In genomic region chr4:176054942-176055341, GRCh38 we compare ENCODE assay signal across 9 cellular contexts. TPM values are rescaled to one million over a fixed set of nuclear protein-coding genes. Genes with fewer than 3 reads are reported as not detected.
A peak's percentile ranks its signal among the peaks of the same experiment; 100 is the strongest.
DNase-seq lines count a peak whose midpoint lies in the region; TF ChIP-seq lines count a peak whose summit lies in the region.
"Had no signal": no experiment of that assay in that cellular context is flagged by ENCODE, and none has a peak within 500 bp of the region (broad histone marks: within the 10 kb centered on the region; RNA-seq: fewer than 3 reads in every experiment).

No MANE protein-coding gene starts in this region.

- DNase-seq in GM12864 (ENCODE audit: low read depth) (no peak), M059J (ENCODE audit: low read depth) (peak; percentile 7), endodermal cell (no peak), renal cortical epithelial cell (ENCODE audit: low read depth) (peak; percentile 14), NCI-H748 treated with DMSO at 0.1 percent for 48 hours (lab: John Stamatoyannopoulos, UW) (no peak), esophagus squamous epithelium (lab: John Stamatoyannopoulos, UW) (no peak)
- DNase-seq in stimulated activated CD4-positive, alpha-beta T cell treated with anti-CD3 and anti-CD28 coated beads, Interleukin-1b, Interleukin-23, amount 100 ng/mL, for 48 hours = no peak
- DNase-seq: activated CD8-positive, alpha-beta memory T cell treated with anti-CD3 and anti-CD28 coated beads, Interleukin-2, amount 50 U/mL, for 48 hours; aorta had no signal

- intact Hi-C loops in esophagus squamous epithelium (cut with DNase I) = no loop called here

- H3K4me3 ChIP-seq in GM12864 (ENCODE audit: low read depth, low read length) = no peak overlapping the region
- H3K4me3 ChIP-seq in endodermal cell (ENCODE audit: low read length) = no peak overlapping the region
- no peak overlapping the region for H3K4me3 ChIP-seq in esophagus squamous epithelium

- H3K4me3 Mint-ChIP-seq in endodermal cell = no peak overlapping the region

- H3K9me3 ChIP-seq in endodermal cell (ENCODE audit: control insufficient read depth, low read length) = no peaks in the 10 kb centered on the region
- no peaks in the 10 kb centered on the region for H3K9me3 ChIP-seq in esophagus squamous epithelium

- no peak overlapping the region for H3K27ac ChIP-seq in endodermal cell (ENCODE audit: low read depth, low read length)
- no peak overlapping the region for H3K27ac ChIP-seq in esophagus squamous epithelium

- H3K27me3 Mint-ChIP-seq in endodermal cell (ENCODE audit: insufficient read depth) = no peaks in the 10 kb centered on the region

- H3K36me3 Mint-ChIP-seq in endodermal cell (ENCODE audit: low read depth) = no peaks in the 10 kb centered on the region

- peak; percentile 38 for TF ChIP-seq CTCF in GM12864 (IDR thresholded peaks at IDR 0.05; ENCODE audit: low read depth, low read length, missing control alignments)
- TF ChIP-seq CTCF in endodermal cell (conservative IDR thresholded peaks at IDR 0.05) = peak; percentile 59
- no peak for TF ChIP-seq CTCF in esophagus squamous epithelium (IDR thresholded peaks at IDR 0.05)

- no peaks in the 10 kb centered on the region for H3K4me1 ChIP-seq in endodermal cell (ENCODE audit: control insufficient read depth, insufficient read depth, low read length)
- H3K4me1 ChIP-seq in esophagus squamous epithelium = no peaks in the 10 kb centered on the region

- no peak overlapping the region for H3K27ac Mint-ChIP-seq in endodermal cell

- no peak overlapping the region for H3K9ac ChIP-seq in endodermal cell (ENCODE audit: extremely low read depth, low read length, poor library complexity, severe bottlenecking)

- WGBS in endodermal cell (ENCODE audit: insufficient coverage in 1 of 2, insufficient read length in 1 of 2), 2 experiments = no CpG with 5 or more reads among the region's 2 CpGs
- WGBS in esophagus squamous epithelium, 2 donors = 40 to 69% methylated on average over 2 of the region's 2 CpGs

- H3K36me3 ChIP-seq in endodermal cell (ENCODE audit: control insufficient read depth, insufficient read depth, low read length) (no peaks in the 10 kb centered on the region), esophagus squamous epithelium (no peaks in the 10 kb centered on the region)

- no peak for TF ChIP-seq POLR2A in esophagus squamous epithelium (IDR thresholded peaks at IDR 0.05)

- peaks cover 1% of the 10 kb centered on the region for H3K9me3 Mint-ChIP-seq in endodermal cell

- H3K27me3 ChIP-seq in endodermal cell (ENCODE audit: control insufficient read depth, insufficient read depth, low read length, poor library complexity, severe bottlenecking) = no peaks in the 10 kb centered on the region
- H3K27me3 ChIP-seq in esophagus squamous epithelium = no peaks in the 10 kb centered on the region

- H3K4me1 Mint-ChIP-seq in endodermal cell = no peaks in the 10 kb centered on the region

RNA-seq across cellular contexts. Expression of gene WDR17, which starts 10.7 kb away (rescaled TPM):
- total RNA-seq in M059J (2014; rRNA removed; shearing (Covaris generic)) = 0.86 and 1.1 TPM in 2 replicates
- 1 to 10 TPM; 3.5 to 7.3 TPM for total RNA-seq in endodermal cell
- 8.5 TPM for polyA plus RNA-seq in endodermal cell (2013, experiment 1 of 2)
- 8.0 TPM for polyA plus RNA-seq in endodermal cell (2013, experiment 2 of 2)
- total RNA-seq in renal cortical epithelial cell = 0.87 and 5.5 TPM in 2 replicates
- 1 to 10 TPM in 2 of 4 donors, under 1 TPM in 1, not detected in 1; 0.11 to 2.4 (median 1.3) TPM for total RNA-seq in esophagus squamous epithelium

Comparison
In these comparisons a context has a peak if more than half of its experiments do, and no peak if none do; other contexts are left out.
1. DNase-seq: peak in M059J (single experiment) and renal cortical epithelial cell (single experiment); none in GM12864 (single experiment), endodermal cell (single experiment), stimulated activated CD4-positive, alpha-beta T cell treated with anti-CD3 and anti-CD28 coated beads, Interleukin-1b, Interleukin-23, amount 100 ng/mL, for 48 hours (single experiment), NCI-H748 treated with DMSO at 0.1 percent for 48 hours (single experiment) and esophagus squamous epithelium (single experiment).
2. CTCF ChIP-seq: peak in GM12864 (single experiment) and endodermal cell (single experiment); none in esophagus squamous epithelium (0 of 6).